24 cellular contexts compared by ENCODE assay signal in genomic region chr5:62488531-62488930, GRCh38.
DNase-seq lines count a peak whose midpoint lies in the region; ATAC-seq and TF ChIP-seq lines count a peak whose summit lies in the region.
"Had no signal": no experiment of that assay in that cellular context is flagged by ENCODE, and none has a peak within 500 bp of the region (broad histone marks: within the 10 kb centered on the region; RNA-seq: fewer than 3 reads in every experiment).

No MANE protein-coding gene starts in this region.

- no peaks in the 10 kb centered on the region for H3K27me3 ChIP-seq in CD4-positive, alpha-beta T cell (ENCODE audit: control insufficient read depth, insufficient read depth, low read length)

- H3K27ac ChIP-seq in CD4-positive, alpha-beta T cell (ENCODE audit: low read depth, low read length) = no peak overlapping the region
- H3K27ac ChIP-seq: C4-2B, SK-N-MC had no signal

- peak; percentile 25 for DNase-seq in M059J (ENCODE audit: low read depth)
- DNase-seq in activated B cell treated with CpG ODN at 0.5 μM for 24 hours = no peak
- peak; percentile 38 for DNase-seq in epithelial cell of esophagus (ENCODE audit: low read depth)
- DNase-seq in nephron progenitor cell = no peak
- DNase-seq in ecto neural progenitor cell (ENCODE audit: low spot score) = no peak
- DNase-seq in CD4-positive, alpha-beta T cell = no peak
- no peak for DNase-seq in iPS-NIHi11 (ENCODE audit: low spot score)
- DNase-seq: CD8-positive, alpha-beta memory T cell; DMS 273 treated with DMSO at 0.1 percent for 48 hours; DMS79 treated with DMSO at 0.1 percent for 48 hours; GF-D8; KG1; NCI-H1048; NCI-H1417; NCI-H1694; NCI-H2029 treated with DMSO at 0.1 percent for 48 hours; NCI-H2227 treated with DMSO at 0.1 percent for 48 hours; NCI-H526 treated with DMSO at 0.1 percent for 48 hours; SIG-M5 had no signal

- H3K36me3 Mint-ChIP-seq in activated B cell treated with CpG ODN at 0.5 μM for 24 hours (ENCODE audit: low read depth) = peaks cover 57% of the 10 kb centered on the region
- peaks cover 54% of the 10 kb centered on the region for H3K36me3 Mint-ChIP-seq in nephron progenitor cell (ENCODE audit: low read depth)
- H3K36me3 Mint-ChIP-seq in CD4-positive, alpha-beta T cell (ENCODE audit: low read depth) = peaks cover 66% of the 10 kb centered on the region

- no peak for ATAC-seq in activated B cell treated with CpG ODN at 0.5 μM for 24 hours (ENCODE audit: low read depth)
- no peak for ATAC-seq in GM19395 (IDR thresholded peaks at IDR 0.05; ENCODE audit: unreplicated experiment)
- ATAC-seq in CD4-positive, alpha-beta T cell (ENCODE audit: poor library complexity) = no peak
- ATAC-seq: Panc1 had no signal

- H3K4me3 ChIP-seq in epithelial cell of esophagus (ENCODE audit: low read length) = no peak overlapping the region
- H3K4me3 ChIP-seq: SK-N-MC had no signal

- H3K27me3 Mint-ChIP-seq in activated B cell treated with CpG ODN at 0.5 μM for 24 hours = no peaks in the 10 kb centered on the region
- H3K27me3 Mint-ChIP-seq in nephron progenitor cell (ENCODE audit: low read depth, poor library complexity) = no peaks in the 10 kb centered on the region
- no peaks in the 10 kb centered on the region for H3K27me3 Mint-ChIP-seq in CD4-positive, alpha-beta T cell
- H3K27me3 Mint-ChIP-seq: B cell; CD8-positive, alpha-beta memory T cell had no signal

- intact Hi-C loops in activated B cell treated with CpG ODN at 0.5 μM for 24 hours (cut with micrococcal nuclease) = no loop called here
- intact Hi-C loops in CD4-positive, alpha-beta T cell (cut with DNase I, micrococcal nuclease) = no loop called here

- CTCF ChIA-PET in activated B cell treated with CpG ODN at 0.5 μM for 24 hours (lab: Charles Lee) = no interaction called here
- CTCF ChIA-PET in CD4-positive, alpha-beta T cell (lab: Charles Lee) = no interaction called here

- H3K4me1 Mint-ChIP-seq in activated B cell treated with CpG ODN at 0.5 μM for 24 hours = no peaks in the 10 kb centered on the region
- H3K4me1 Mint-ChIP-seq in nephron progenitor cell = no peaks in the 10 kb centered on the region
- no peaks in the 10 kb centered on the region for H3K4me1 Mint-ChIP-seq in CD4-positive, alpha-beta T cell (ENCODE audit: low read depth)
- H3K4me1 Mint-ChIP-seq: B cell; CD8-positive, alpha-beta memory T cell had no signal

- no peaks in the 10 kb centered on the region for H3K9me3 ChIP-seq in CD4-positive, alpha-beta T cell (ENCODE audit: control insufficient read depth, low read length)

- peak overlapping the region; percentile 20 for H3K27ac Mint-ChIP-seq in activated B cell treated with CpG ODN at 0.5 μM for 24 hours
- H3K27ac Mint-ChIP-seq in nephron progenitor cell = peak overlapping the region; percentile 68
- no peak overlapping the region for H3K27ac Mint-ChIP-seq in CD4-positive, alpha-beta T cell
- H3K27ac Mint-ChIP-seq: B cell had no signal

- H3K4me3 Mint-ChIP-seq in activated B cell treated with CpG ODN at 0.5 μM for 24 hours (no peak overlapping the region), nephron progenitor cell (no peak overlapping the region)
- H3K4me3 Mint-ChIP-seq in CD4-positive, alpha-beta T cell = no peak overlapping the region
- H3K4me3 Mint-ChIP-seq: B cell; CD8-positive, alpha-beta memory T cell had no signal

- H3K9me3 Mint-ChIP-seq in activated B cell treated with CpG ODN at 0.5 μM for 24 hours (no peaks in the 10 kb centered on the region), nephron progenitor cell (no peaks in the 10 kb centered on the region)
- H3K9me3 Mint-ChIP-seq in CD4-positive, alpha-beta T cell = no peaks in the 10 kb centered on the region
- H3K9me3 Mint-ChIP-seq: CD8-positive, alpha-beta memory T cell had no signal

- TF ChIP-seq CTCF in activated B cell treated with CpG ODN at 0.5 μM for 24 hours (IDR thresholded peaks at IDR 0.05) (no peak), epithelial cell of esophagus (IDR thresholded peaks at IDR 0.05; ENCODE audit: insufficient read depth, low read depth, low read length, missing control alignments) (no peak), nephron progenitor cell (IDR thresholded peaks at IDR 0.05) (no peak)
- no peak for TF ChIP-seq CTCF in CD4-positive, alpha-beta T cell (IDR thresholded peaks at IDR 0.05)

- POLR2A ChIA-PET in activated B cell treated with CpG ODN at 0.5 μM for 24 hours (lab: Charles Lee) = no interaction called here
- POLR2A ChIA-PET in CD4-positive, alpha-beta T cell (lab: Charles Lee) = no interaction called here

Comparison
In these comparisons a context has a peak if more than half of its experiments do, and no peak if none do; other contexts are left out.
1. DNase-seq: peak in M059J (single experiment) and epithelial cell of esophagus (single experiment); none in activated B cell treated with CpG ODN at 0.5 μM for 24 hours (single experiment), nephron progenitor cell (single experiment), ecto neural progenitor cell (single experiment), CD4-positive, alpha-beta T cell (0 of 10) and iPS-NIHi11 (single experiment).